Comparison of ENCODE assay signal across 4 cellular contexts in the genomic region with DNA sequence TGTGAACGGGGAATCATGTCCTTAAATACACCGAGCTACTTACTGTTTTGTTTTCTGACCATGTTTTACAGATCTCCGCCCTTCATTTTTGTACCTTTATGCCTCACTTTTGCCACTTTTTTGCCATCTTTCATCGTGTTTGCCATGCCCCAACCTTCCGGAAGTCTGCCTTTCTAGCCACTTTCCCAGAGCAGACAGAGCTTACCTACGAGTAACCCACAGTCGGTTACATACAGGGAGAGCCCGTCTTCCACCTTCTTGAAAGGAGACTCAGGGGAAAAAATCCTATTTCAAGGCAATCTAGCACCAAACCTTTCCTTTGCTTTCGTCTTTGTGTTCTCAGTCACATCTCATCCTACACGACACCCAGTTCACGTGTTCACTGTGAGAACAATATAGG. TPM values are rescaled to one million over a fixed set of nuclear protein-coding genes. Genes with fewer than 3 reads are reported as not detected.
"Had no signal": no experiment of that assay in that cellular context is flagged by ENCODE, and none has a peak within 500 bp of the region (broad histone marks: within the 10 kb centered on the region; RNA-seq: fewer than 3 reads in every experiment).

No MANE protein-coding gene starts in this region.

- DNase-seq: GDM1, GF-D8 had no signal

- ATAC-seq: GM12878 had no signal

- H3K4me3 ChIP-seq: GM12878 had no signal

RNA-seq across cellular contexts. Expression of a gene that starts 26.1 kb away (rescaled TPM):
- total RNA-seq: GM12878 had no signal

RNA-seq across cellular contexts. Expression of a gene that starts 36.1 kb away (rescaled TPM):
- total RNA-seq: GM12878 had no signal

RNA-seq across cellular contexts. Expression of a gene that starts 36.8 kb away (rescaled TPM):
- total RNA-seq: GM12878 had no signal

RNA-seq across cellular contexts. Expression of a gene that starts 41.3 kb away (rescaled TPM):
- total RNA-seq: GM12878 had no signal

RNA-seq across cellular contexts. Expression of a gene that starts 56.8 kb away (rescaled TPM):
- total RNA-seq: G401, GM12878 had no signal
